In genomic region chr7:42685911-42686310, GRCh38 we compare ENCODE assay signal across 25 cellular contexts.
"Had no signal": no experiment of that assay in that cellular context is flagged by ENCODE, and none has a peak within 500 bp of the region (broad histone marks: within the 10 kb centered on the region; RNA-seq: fewer than 3 reads in every experiment).

No MANE protein-coding gene starts in this region.

- H3K27me3 ChIP-seq: colonic mucosa, dorsolateral prefrontal cortex, esophagus squamous epithelium, gastroesophageal sphincter, spleen, tibial nerve had no signal

- H3K9me3 ChIP-seq: colonic mucosa, esophagus squamous epithelium, gastroesophageal sphincter, mucosa of descending colon, spleen, tibial nerve had no signal

- ATAC-seq: activated CD4-positive, alpha-beta T cell treated with anti-CD3 and anti-CD28 coated beads for 36 hours; gastroesophageal sphincter; left colon; mucosa of descending colon had no signal

- DNase-seq: activated CD4-positive, alpha-beta T cell treated with anti-CD3 and anti-CD28 coated beads for 36 hours; activated CD4-positive, alpha-beta T cell treated with anti-CD3 and anti-CD28 coated beads, Interleukin-2, amount 50 U/mL, for 48 hours; activated effector memory CD4-positive, alpha-beta T cell treated with Interleukin-2 at 50 U/mL for 16 hours; activated naive CD4-positive, alpha-beta T cell treated with anti-CD3 and anti-CD28 coated beads, Interleukin-2, amount 10 ng/mL, durations not matched to agents 7 days and 5 days; activated T-cell treated with anti-CD3 and anti-CD28 coated beads, Interleukin-2, amount 50 U/mL, for 48 hours; amygdala; colonic mucosa; dorsolateral prefrontal cortex; esophagus squamous epithelium; head of caudate nucleus; hypothalamus; left colon; mucosa of descending colon; naive B cell; spleen; stimulated activated CD4-positive, alpha-beta T cell treated with anti-CD3 and anti-CD28 coated beads, Interleukin-4, amount 100 ng/mL, for 1 hour; stimulated activated naive CD4-positive, alpha-beta T cell treated with Interleukin-2 at 50 U/mL for 16 hours; T-helper 1 cell had no signal

- H3K4me3 ChIP-seq: colonic mucosa, dorsolateral prefrontal cortex, esophagus squamous epithelium, gastroesophageal sphincter, mucosa of descending colon, spleen, tibial nerve had no signal

- H3K36me3 Mint-ChIP-seq: activated naive CD4-positive, alpha-beta T cell treated with anti-CD3 and anti-CD28 coated beads, Interleukin-2, amount 10 ng/mL, durations not matched to agents 7 days and 5 days; memory B cell; naive B cell had no signal

- H3K4me1 ChIP-seq: colonic mucosa, spleen, tibial nerve had no signal

- H3K9me3 Mint-ChIP-seq: activated naive CD4-positive, alpha-beta T cell treated with anti-CD3 and anti-CD28 coated beads, Interleukin-2, amount 10 ng/mL, durations not matched to agents 7 days and 5 days had no signal

- H3K4me3 Mint-ChIP-seq: activated CD4-positive, alpha-beta T cell treated with anti-CD3 and anti-CD28 coated beads for 36 hours; activated naive CD4-positive, alpha-beta T cell treated with anti-CD3 and anti-CD28 coated beads, Interleukin-2, amount 10 ng/mL, durations not matched to agents 7 days and 5 days; memory B cell; naive B cell had no signal

- FAIRE-seq: bronchial epithelial cell, keratinocyte, TTC549 had no signal

- H3K27me3 Mint-ChIP-seq: activated naive CD4-positive, alpha-beta T cell treated with anti-CD3 and anti-CD28 coated beads, Interleukin-2, amount 10 ng/mL, durations not matched to agents 7 days and 5 days had no signal

- H3K36me3 ChIP-seq: colonic mucosa, esophagus squamous epithelium, gastroesophageal sphincter, spleen, tibial nerve had no signal

- H3K27ac ChIP-seq: colonic mucosa, dorsolateral prefrontal cortex, esophagus squamous epithelium, spleen, tibial nerve had no signal

- H3K27ac Mint-ChIP-seq: activated CD4-positive, alpha-beta T cell treated with anti-CD3 and anti-CD28 coated beads for 36 hours; activated naive CD4-positive, alpha-beta T cell treated with anti-CD3 and anti-CD28 coated beads, Interleukin-2, amount 10 ng/mL, durations not matched to agents 7 days and 5 days; memory B cell; naive B cell; progenitor cell of endocrine pancreas had no signal

- H3K4me1 Mint-ChIP-seq: activated CD4-positive, alpha-beta T cell treated with anti-CD3 and anti-CD28 coated beads for 36 hours; activated naive CD4-positive, alpha-beta T cell treated with anti-CD3 and anti-CD28 coated beads, Interleukin-2, amount 10 ng/mL, durations not matched to agents 7 days and 5 days; memory B cell; naive B cell had no signal
